ENCODE assay signal across 12 cellular contexts in genomic region chr2:223075301-223076270, GRCh38. TPM values are rescaled to one million over a fixed set of nuclear protein-coding genes. Genes with fewer than 3 reads are reported as not detected.
DNase-seq lines count a peak whose midpoint lies in the region; ATAC-seq, FAIRE-seq and TF ChIP-seq lines count a peak whose summit lies in the region.
"Had no signal": no experiment of that assay in that cellular context is flagged by ENCODE, and none has a peak within 500 bp of the region (broad histone marks: within the 10 kb centered on the region; RNA-seq: fewer than 3 reads in every experiment).

No MANE protein-coding gene starts in this region.

- no peaks in the 10 kb centered on the region for H3K4me1 ChIP-seq in HepG2 (ENCODE audit: insufficient read depth, low read length)

- TF ChIP-seq RAD21 in HepG2 (CRISPR knock-in tag; IDR thresholded peaks at IDR 0.05), result no peak

- no peaks in the 10 kb centered on the region for H3K9me3 Mint-ChIP-seq in T-helper 2 cell treated with Interferon-gamma antibody and Interleukin-4, amounts not matched to agents 5 μg/mL and 100 μg/mL, for 36 hours
- H3K9me3 Mint-ChIP-seq in activated CD4-positive, alpha-beta memory T cell treated with anti-CD3 and anti-CD28 coated beads, Interleukin-2, amount 10 ng/mL, durations not matched to agents 7 days and 5 days, result no peaks in the 10 kb centered on the region

- BruUV-seq in HepG2 (replicated peaks; lab: Mats Ljungman, UMichigan), result no TSS peak

- in situ Hi-C loops in HepG2 (cut with HindIII; ENCODE audit: extremely low pct_ligation_motif_present, low pct_unique_long_range_greater_than_20kb), result loop anchor here (25.0 kb wide), 1 partner anchor 388 kb away; no protein-coding TSS in a partner anchor

- TF ChIP-seq POLR2A in HepG2 (IDR thresholded peaks at IDR 0.05; ENCODE audit: insufficient read depth in 1 of 2, low read depth in 2 of 2, low read length in 2 of 2), result no peak

- H3K9ac ChIP-seq in HepG2 (ENCODE audit: insufficient read depth, low read depth, low read length), result no peak overlapping the region

- H3K27ac Mint-ChIP-seq in T-helper 2 cell treated with Interferon-gamma antibody and Interleukin-4, amounts not matched to agents 5 μg/mL and 100 μg/mL, for 36 hours, result peak overlapping the region; percentile 31
- H3K27ac Mint-ChIP-seq in activated CD4-positive, alpha-beta memory T cell treated with anti-CD3 and anti-CD28 coated beads, Interleukin-2, amount 10 ng/mL, durations not matched to agents 7 days and 5 days, result no peak overlapping the region

- H3K27me3 ChIP-seq in HepG2 (ENCODE audit: control insufficient read depth in 1 of 2, insufficient read depth in 2 of 2, low read length in 2 of 2), result no peaks in the 10 kb centered on the region; a peak in 1 of 5 replicates

- no peak for FAIRE-seq in HepG2 (lab: Jason Lieb, UNC)

- H3K4me3 ChIP-seq in HepG2 (replicated peaks in 1 of 3; ENCODE audit: insufficient read depth in 1 of 3, low read depth in 2 of 3, low read length in 3 of 3), result no peak overlapping the region

- no peak overlapping the region for H3K4me2 ChIP-seq in HepG2 (ENCODE audit: low read depth, low read length)

- DNase-seq in T-helper 2 cell treated with Interferon-gamma antibody and Interleukin-4, amounts not matched to agents 5 μg/mL and 100 μg/mL, for 36 hours (ENCODE audit: low spot score), result no peak
- DNase-seq in activated CD4-positive, alpha-beta memory T cell treated with anti-CD3 and anti-CD28 coated beads, Interleukin-2, amount 10 ng/mL, durations not matched to agents 7 days and 5 days, result no peak
- DNase-seq in nucleus accumbens (lab: John Stamatoyannopoulos, UW) (no peak), SKM-1 (lab: John Stamatoyannopoulos, UW; ENCODE audit: unreplicated experiment) (no peak), HepG2 (ENCODE audit: low spot score) (no peak)
- DNase-seq: activated naive CD4-positive, alpha-beta T cell treated with anti-CD3 and anti-CD28 coated beads, Interleukin-2, amount 50 U/mL, for 16 hours; effector CD4-positive, alpha-beta T cell; KG1; stimulated activated CD4-positive, alpha-beta T cell treated with anti-CD3 and anti-CD28 coated beads, Interleukin-15, amount 100 ng/mL, for 24 hours had no signal

- TF ChIP-seq EP300 in HepG2 (IDR thresholded peaks at IDR 0.05; ENCODE audit: low read depth in 2 of 2, low read length in 2 of 2) (no peak), HepG2 (CRISPR knock-in tag; IDR thresholded peaks at IDR 0.05; ENCODE audit: borderline replicate concordance) (no peak)

- H3K9me3 ChIP-seq in HepG2 (ENCODE audit: low read length), result no peaks in the 10 kb centered on the region

- no peaks in the 10 kb centered on the region for H3K36me3 ChIP-seq in HepG2 (replicated peaks in 1 of 2; ENCODE audit: control insufficient read depth in 1 of 2, insufficient read depth in 2 of 2, low read length in 2 of 2)

- intact Hi-C loops in HepG2 (cut with micrococcal nuclease; ENCODE audit: unreplicated experiment), result no loop called here

- no peaks in the 10 kb centered on the region for H3K36me3 Mint-ChIP-seq in T-helper 2 cell treated with Interferon-gamma antibody and Interleukin-4, amounts not matched to agents 5 μg/mL and 100 μg/mL, for 36 hours (ENCODE audit: low read depth)
- no peaks in the 10 kb centered on the region for H3K36me3 Mint-ChIP-seq in activated CD4-positive, alpha-beta memory T cell treated with anti-CD3 and anti-CD28 coated beads, Interleukin-2, amount 10 ng/mL, durations not matched to agents 7 days and 5 days (ENCODE audit: low read depth)

- no peaks in the 10 kb centered on the region for H4K20me1 ChIP-seq in HepG2 (ENCODE audit: insufficient read depth, low read length)

- 11% methylated on average over 6 of the region's 6 CpGs for WGBS in HepG2 (ENCODE audit: low lambda C conversion rate)

- TF ChIP-seq CTCF in HepG2 (CRISPR knock-in tag; IDR thresholded peaks at IDR 0.05), result no peak

- CTCF ChIA-PET in activated CD4-positive, alpha-beta memory T cell treated with anti-CD3 and anti-CD28 coated beads, Interleukin-2, amount 10 ng/mL, durations not matched to agents 7 days and 5 days (lab: Charles Lee), result no interaction called here
- CTCF ChIA-PET in HepG2 (lab: Yijun Ruan, JAX; ENCODE audit: low intra/inter-chr PET ratio, low total read pairs), result no interaction called here

- ATAC-seq in GM18499 (IDR thresholded peaks at IDR 0.05; ENCODE audit: insufficient read depth, unreplicated experiment) (peak; percentile 85), GM21423 (IDR thresholded peaks at IDR 0.05; ENCODE audit: unreplicated experiment) (peak; percentile 90), HG03095 (IDR thresholded peaks at IDR 0.05; ENCODE audit: unreplicated experiment) (peak; percentile 85), HepG2 (no peak)

- H2AFZ ChIP-seq in HepG2 (ENCODE audit: low read length), result no peak overlapping the region

- H3K4me1 Mint-ChIP-seq in T-helper 2 cell treated with Interferon-gamma antibody and Interleukin-4, amounts not matched to agents 5 μg/mL and 100 μg/mL, for 36 hours (ENCODE audit: low read depth), result peaks cover 6% of the 10 kb centered on the region
- peaks cover 2% of the 10 kb centered on the region for H3K4me1 Mint-ChIP-seq in activated CD4-positive, alpha-beta memory T cell treated with anti-CD3 and anti-CD28 coated beads, Interleukin-2, amount 10 ng/mL, durations not matched to agents 7 days and 5 days

- no peaks in the 10 kb centered on the region for H3K27me3 Mint-ChIP-seq in T-helper 2 cell treated with Interferon-gamma antibody and Interleukin-4, amounts not matched to agents 5 μg/mL and 100 μg/mL, for 36 hours (ENCODE audit: low read depth)
- H3K27me3 Mint-ChIP-seq in activated CD4-positive, alpha-beta memory T cell treated with anti-CD3 and anti-CD28 coated beads, Interleukin-2, amount 10 ng/mL, durations not matched to agents 7 days and 5 days, result peaks cover 3% of the 10 kb centered on the region

- POLR2A ChIA-PET in activated CD4-positive, alpha-beta memory T cell treated with anti-CD3 and anti-CD28 coated beads, Interleukin-2, amount 10 ng/mL, durations not matched to agents 7 days and 5 days (lab: Charles Lee), result no interaction called here
- POLR2A ChIA-PET in HepG2 (lab: Yijun Ruan, JAX), result no interaction called here

- no peaks in the 10 kb centered on the region for H3K79me2 ChIP-seq in HepG2 (ENCODE audit: insufficient read depth, low read length)

- H3K27ac ChIP-seq in HepG2 (ENCODE audit: extremely low read length, insufficient read depth, low read length), result no peak overlapping the region

- H3K4me3 Mint-ChIP-seq in T-helper 2 cell treated with Interferon-gamma antibody and Interleukin-4, amounts not matched to agents 5 μg/mL and 100 μg/mL, for 36 hours, result no peak overlapping the region
- no peak overlapping the region for H3K4me3 Mint-ChIP-seq in activated CD4-positive, alpha-beta memory T cell treated with anti-CD3 and anti-CD28 coated beads, Interleukin-2, amount 10 ng/mL, durations not matched to agents 7 days and 5 days

TF ChIP-seq in HepG2, 621 proteins besides CTCF, POLR2A, EP300 and RAD21:
- TF ChIP-seq ZFP36 (IDR thresholded peaks at IDR 0.05; ENCODE audit: borderline replicate concordance, low read depth, low read length, partially characterized antibody), result no peak
- TF ChIP-seq MAFK (conservative IDR thresholded peaks at IDR 0.05 in 1 of 2, IDR thresholded peaks at IDR 0.05 in 1 of 2; ENCODE audit: low read length in 2 of 2), result 0 out of 4 replicates have a peak, but pooled peaks of 1 of the 2 experiments have one; percentile 1

RNA-seq across cellular contexts. Expression of gene KCNE4, which starts 23.6 kb away (rescaled TPM):
- not detected for total RNA-seq in activated CD4-positive, alpha-beta memory T cell treated with anti-CD3 and anti-CD28 coated beads, Interleukin-2, amount 10 ng/mL, durations not matched to agents 7 days and 5 days
- not detected in 2 replicates for total RNA-seq in HepG2 (2016; rRNA removed; fragmentation: Illumina TruSeq; extraction: Trizol)
- total RNA-seq in HepG2 (2016; cell fraction: cytosol; rRNA removed; fragmentation: Illumina TruSeq; extraction: Trizol; ENCODE audit: low read depth), result not detected in 2 replicates
- total RNA-seq in HepG2 (2016; cell fraction: insoluble cytoplasmic fraction; rRNA removed; fragmentation: Illumina TruSeq; extraction: Trizol), result not detected in 2 replicates
- total RNA-seq in HepG2 (2016; cell fraction: membrane; rRNA removed; fragmentation: Illumina TruSeq; extraction: Trizol), result 0.15 TPM in 1 of 2 replicates, not detected in the other
- not detected in 2 replicates for total RNA-seq in HepG2 (2016; cell fraction: nucleus; rRNA removed; fragmentation: Illumina TruSeq; extraction: Trizol)
- polyA plus RNA-seq in HepG2 (2011; rRNA removed), result not detected in 2 replicates
- 0.01 TPM in 1 of 2 replicates, not detected in the other for polyA plus RNA-seq in HepG2 (2011; cell fraction: cytosol; rRNA removed)
- polyA plus RNA-seq in HepG2 (2011; cell fraction: nucleus; rRNA removed), result not detected in 2 replicates
- not detected in 2 replicates for polyA plus RNA-seq in HepG2 (2012)
- not detected in 2 replicates for polyA plus RNA-seq in HepG2 (2016; cell fraction: cytosol; fragmentation: Illumina TruSeq; extraction: Trizol; ENCODE audit: low read depth)
- polyA plus RNA-seq in HepG2 (2016; cell fraction: insoluble cytoplasmic fraction; fragmentation: Illumina TruSeq; extraction: Trizol; ENCODE audit: low read depth), result not detected in 2 replicates
- not detected in 2 replicates for polyA plus RNA-seq in HepG2 (2016; cell fraction: membrane; fragmentation: Illumina TruSeq; extraction: Trizol; ENCODE audit: low read depth)
- not detected in 2 replicates for polyA plus RNA-seq in HepG2 (2016; cell fraction: nucleus; fragmentation: Illumina TruSeq; extraction: Trizol; ENCODE audit: insufficient read depth, low read depth)
- polyA minus RNA-seq in HepG2 (2011; rRNA and poly(A)+ RNA removed; ENCODE audit: low replicate concordance), result not detected in 2 replicates
- not detected in 2 replicates for polyA minus RNA-seq in HepG2 (2011; cell fraction: cytosol; rRNA and poly(A)+ RNA removed)
- not detected in 2 replicates for polyA minus RNA-seq in HepG2 (2011; cell fraction: nucleus; rRNA and poly(A)+ RNA removed)
